21 cellular contexts compared by ENCODE assay signal in the genomic region with DNA sequence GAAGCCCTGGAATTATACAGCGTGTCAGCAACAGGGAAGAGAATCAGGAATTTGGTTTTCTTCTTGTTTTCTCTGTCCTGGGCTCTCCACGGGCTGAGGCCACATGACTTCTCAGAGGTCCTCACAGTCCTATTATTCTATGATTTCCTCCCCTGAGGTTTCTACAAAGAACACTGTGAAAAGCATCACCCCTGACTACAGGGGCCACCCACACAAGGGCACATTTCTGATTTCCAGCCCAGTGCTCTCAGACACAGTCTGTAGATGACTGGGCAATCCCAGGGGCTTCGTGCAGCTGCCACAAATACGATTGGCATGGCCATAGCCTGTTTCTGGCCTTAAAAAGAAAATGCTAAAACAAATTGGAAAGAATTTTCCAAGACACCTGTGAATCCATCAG.
"Had no signal": no experiment of that assay in that cellular context is flagged by ENCODE, and none has a peak within 500 bp of the region (broad histone marks: within the 10 kb centered on the region; RNA-seq: fewer than 3 reads in every experiment).

No MANE protein-coding gene starts in this region.

- H3K4me1 Mint-ChIP-seq: activated CD4-positive, alpha-beta T cell treated with anti-CD3 and anti-CD28 coated beads, Interleukin-2, amount 10 ng/mL, durations not matched to agents 7 days and 5 days; activated naive CD8-positive, alpha-beta T cell treated with anti-CD3 and anti-CD28 coated beads, Interleukin-2, amount 50 U/mL, for 24 hours; nephron progenitor cell; stimulated activated naive CD8-positive, alpha-beta T cell treated with anti-CD3 and anti-CD28 coated beads, Interleukin-15, amount 100 ng/mL, for 72 hours had no signal

- ATAC-seq: activated CD8-positive, alpha-beta T cell treated with anti-CD3 and anti-CD28 coated beads, Interleukin-2, amount 10 ng/mL, durations not matched to agents 7 days and 5 days; activated naive CD8-positive, alpha-beta T cell treated with anti-CD3 and anti-CD28 coated beads, Interleukin-2, amount 50 U/mL, for 24 hours; activated T-cell treated with anti-CD3 and anti-CD28 coated beads, Interleukin-2, amount 50 U/mL, for 4 hours; foreskin keratinocyte; left lobe of liver; stimulated activated naive CD8-positive, alpha-beta T cell treated with anti-CD3 and anti-CD28 coated beads, Interleukin-15, amount 100 ng/mL, for 72 hours had no signal

- H3K4me3 Mint-ChIP-seq: activated CD4-positive, alpha-beta T cell treated with anti-CD3 and anti-CD28 coated beads, Interleukin-2, amount 10 ng/mL, durations not matched to agents 7 days and 5 days; activated CD8-positive, alpha-beta T cell treated with anti-CD3 and anti-CD28 coated beads, Interleukin-2, amount 10 ng/mL, durations not matched to agents 7 days and 5 days; activated naive CD4-positive, alpha-beta T cell treated with anti-CD3 and anti-CD28 coated beads for 36 hours; activated naive CD8-positive, alpha-beta T cell treated with anti-CD3 and anti-CD28 coated beads, Interleukin-2, amount 50 U/mL, for 24 hours; activated T-cell treated with anti-CD3 and anti-CD28 coated beads, Interleukin-2, amount 50 U/mL, for 4 hours; nephron progenitor cell; stimulated activated naive CD8-positive, alpha-beta T cell treated with anti-CD3 and anti-CD28 coated beads, Interleukin-15, amount 100 ng/mL, for 72 hours had no signal

- H3K27me3 Mint-ChIP-seq: progenitor cell of endocrine pancreas had no signal

- H3K9me3 ChIP-seq: colonic mucosa, right atrium auricular region, suprapubic skin, transverse colon, vagina had no signal

- DNase-seq: activated CD4-positive, alpha-beta T cell treated with anti-CD3 and anti-CD28 coated beads, Interleukin-2, amount 10 ng/mL, durations not matched to agents 7 days and 5 days; activated CD8-positive, alpha-beta T cell treated with anti-CD3 and anti-CD28 coated beads, Interleukin-2, amount 10 ng/mL, durations not matched to agents 7 days and 5 days; activated naive CD4-positive, alpha-beta T cell treated with anti-CD3 and anti-CD28 coated beads for 36 hours; activated naive CD8-positive, alpha-beta T cell treated with anti-CD3 and anti-CD28 coated beads, Interleukin-2, amount 50 U/mL, for 24 hours; activated T-cell treated with anti-CD3 and anti-CD28 coated beads, Interleukin-2, amount 50 U/mL, for 4 hours; aorta; brain microvascular endothelial cell; central memory CD4-positive, alpha-beta T cell; colonic mucosa; foreskin keratinocyte; nephron progenitor cell; stimulated activated CD4-positive, alpha-beta T cell treated with anti-CD3 and anti-CD28 coated beads, Interleukin-2, amount 100 ng/mL, for 24 hours; stimulated activated naive CD8-positive, alpha-beta T cell treated with anti-CD3 and anti-CD28 coated beads, Interleukin-15, amount 100 ng/mL, for 72 hours; T-helper 9 cell; transverse colon had no signal

- H3K27ac Mint-ChIP-seq: activated CD4-positive, alpha-beta T cell treated with anti-CD3 and anti-CD28 coated beads, Interleukin-2, amount 10 ng/mL, durations not matched to agents 7 days and 5 days; activated CD8-positive, alpha-beta T cell treated with anti-CD3 and anti-CD28 coated beads, Interleukin-2, amount 10 ng/mL, durations not matched to agents 7 days and 5 days; activated naive CD4-positive, alpha-beta T cell treated with anti-CD3 and anti-CD28 coated beads for 36 hours; activated naive CD8-positive, alpha-beta T cell treated with anti-CD3 and anti-CD28 coated beads, Interleukin-2, amount 50 U/mL, for 24 hours; nephron progenitor cell; progenitor cell of endocrine pancreas; stimulated activated naive CD8-positive, alpha-beta T cell treated with anti-CD3 and anti-CD28 coated beads, Interleukin-15, amount 100 ng/mL, for 72 hours had no signal

- H3K4me1 ChIP-seq: colonic mucosa, right atrium auricular region, suprapubic skin, transverse colon, vagina had no signal

- H3K4me3 ChIP-seq: colonic mucosa, lung, right atrium auricular region, suprapubic skin, transverse colon, vagina had no signal

- H3K27me3 ChIP-seq: brain microvascular endothelial cell, colonic mucosa, right atrium auricular region, suprapubic skin, transverse colon, vagina had no signal

- H3K9me3 Mint-ChIP-seq: activated CD4-positive, alpha-beta T cell treated with anti-CD3 and anti-CD28 coated beads, Interleukin-2, amount 10 ng/mL, durations not matched to agents 7 days and 5 days; activated naive CD4-positive, alpha-beta T cell treated with anti-CD3 and anti-CD28 coated beads for 36 hours; activated naive CD8-positive, alpha-beta T cell treated with anti-CD3 and anti-CD28 coated beads, Interleukin-2, amount 50 U/mL, for 24 hours; activated T-cell treated with anti-CD3 and anti-CD28 coated beads, Interleukin-2, amount 50 U/mL, for 4 hours; nephron progenitor cell; stimulated activated naive CD8-positive, alpha-beta T cell treated with anti-CD3 and anti-CD28 coated beads, Interleukin-15, amount 100 ng/mL, for 72 hours had no signal

- H3K27ac ChIP-seq: brain microvascular endothelial cell, colonic mucosa, foreskin keratinocyte, right atrium auricular region, suprapubic skin, transverse colon, vagina had no signal

- H3K36me3 ChIP-seq: brain microvascular endothelial cell, colonic mucosa, right atrium auricular region, suprapubic skin, transverse colon, vagina had no signal
